ENCODE assay signal across 8 cellular contexts in the genomic region with DNA sequence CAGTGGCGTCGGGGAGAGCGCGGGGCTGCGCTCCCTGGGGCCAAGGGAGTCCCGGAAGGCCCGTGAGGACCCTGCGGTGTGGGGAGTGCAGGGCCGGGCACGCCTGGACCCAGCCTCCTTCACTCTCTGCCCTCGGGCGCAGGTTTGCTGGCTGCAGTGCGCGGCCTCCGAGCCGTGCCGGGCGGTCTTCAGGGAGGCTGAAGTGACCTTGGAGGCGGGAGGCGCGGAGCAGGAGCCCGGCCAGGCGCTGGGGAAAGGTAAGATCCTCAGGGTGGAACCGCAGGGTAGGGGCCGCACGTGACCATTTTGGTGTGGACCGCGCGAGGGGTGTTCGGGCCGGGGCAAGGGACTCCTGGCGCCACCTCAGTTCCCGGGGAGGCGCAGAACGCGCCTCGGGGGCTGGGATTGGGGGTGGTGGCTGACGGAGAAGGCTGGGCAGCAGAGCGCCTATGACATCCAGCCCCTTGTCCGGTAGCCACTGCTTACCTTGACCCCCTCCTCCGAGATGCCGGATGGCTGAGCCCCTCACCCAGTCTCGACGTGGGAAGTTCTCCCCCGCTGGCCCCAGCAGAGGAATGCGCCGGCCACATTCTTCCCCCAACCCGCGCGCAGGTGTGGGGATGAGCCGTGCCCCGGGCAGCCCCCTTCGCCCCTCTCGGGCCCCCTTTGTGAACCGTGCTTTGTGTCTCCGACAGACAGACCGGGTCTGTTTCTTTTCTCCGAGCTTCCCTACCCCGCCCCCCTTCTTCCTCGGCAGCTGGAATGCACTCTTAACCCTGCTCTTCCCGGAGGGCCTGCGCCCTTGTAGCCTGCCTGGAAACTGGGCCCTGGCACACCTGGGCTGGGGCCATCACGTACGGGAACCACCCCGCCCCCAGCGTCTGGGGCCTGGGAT. TPM values are rescaled to one million over a fixed set of nuclear protein-coding genes. Genes with fewer than 3 reads are reported as not detected.
DNase-seq lines count a peak whose midpoint lies in the region; ATAC-seq and TF ChIP-seq lines count a peak whose summit lies in the region.

No MANE protein-coding gene starts in this region.

- peak overlapping the region; percentile 97 for H3K4me3 ChIP-seq in Caco-2 (ENCODE audit: low read depth, low read length)

- CTCF ChIA-PET in Caco-2 (lab: Charles Lee) = interaction anchor here (0.6 to 1.9 kb wide), 3 partner anchors 117 to 152 kb away, joined by 3 to 12 read pairs (median 6); no protein-coding TSS in a partner anchor

- ATAC-seq in omental fat pad (ENCODE audit: low FRiP score) (peak; percentile 12), HG03521 (IDR thresholded peaks at IDR 0.05; ENCODE audit: unreplicated experiment) (no peak)

- H3K27me3 Mint-ChIP-seq in Caco-2 (ENCODE audit: insufficient read depth, unreplicated experiment) = no peaks in the 10 kb centered on the region
- peaks cover 5% of the 10 kb centered on the region for H3K27me3 Mint-ChIP-seq in endothelial cell (ENCODE audit: unreplicated experiment)

- peaks cover 21% of the 10 kb centered on the region for H3K4me1 ChIP-seq in Caco-2

- no peaks in the 10 kb centered on the region for H3K9me3 Mint-ChIP-seq in Caco-2 (ENCODE audit: unreplicated experiment)
- H3K9me3 Mint-ChIP-seq in endothelial cell (ENCODE audit: unreplicated experiment) = no peaks in the 10 kb centered on the region

- POLR2A ChIA-PET in Caco-2 (lab: Charles Lee) = interaction anchor here (1.4 kb wide), 1 partner anchor 12 kb away, joined by 3 read pairs; no protein-coding TSS in a partner anchor

- H3K36me3 Mint-ChIP-seq in Caco-2 (ENCODE audit: insufficient read depth, unreplicated experiment) = peaks cover 33% of the 10 kb centered on the region
- H3K36me3 Mint-ChIP-seq in endothelial cell (ENCODE audit: low read depth, unreplicated experiment) = no peaks in the 10 kb centered on the region

- H3K9me3 ChIP-seq in Caco-2 = 0 out of 2 replicates have a peak, but pooled peaks cover 2% of the 10 kb centered on the region

- DNase-seq in Caco-2 = peak; percentile 79 to 80
- peak; percentile 3 for DNase-seq in NCI-H1105 treated with DMSO at 0.1 percent for 48 hours (lab: John Stamatoyannopoulos, UW)
- peak; percentile 37 for DNase-seq in endothelial cell (ENCODE audit: low spot score)
- DNase-seq in omental fat pad (ENCODE audit: low spot score) = no peak
- no peak for DNase-seq in hippocampal formation (lab: John Stamatoyannopoulos, UW)
- no peak for DNase-seq in SHP77 (lab: John Stamatoyannopoulos, UW)
- DNase-seq in NCI-H2227 (lab: John Stamatoyannopoulos, UW; ENCODE audit: unreplicated experiment) = no peak

- H3K27ac Mint-ChIP-seq in Caco-2 (ENCODE audit: unreplicated experiment) = peak overlapping the region; percentile 80
- no peak overlapping the region for H3K27ac Mint-ChIP-seq in endothelial cell (ENCODE audit: unreplicated experiment)

- H3K4me3 Mint-ChIP-seq in Caco-2 (ENCODE audit: unreplicated experiment) (peak overlapping the region; percentile 90), endothelial cell (ENCODE audit: unreplicated experiment) (peak overlapping the region; percentile 85)

- H3K4me1 Mint-ChIP-seq in Caco-2 (ENCODE audit: low read depth, unreplicated experiment) (peaks cover 17% of the 10 kb centered on the region), endothelial cell (ENCODE audit: unreplicated experiment) (peaks cover 11% of the 10 kb centered on the region)

- 0 out of 2 replicates have a peak, but pooled peaks cover 1% of the 10 kb centered on the region for H3K36me3 ChIP-seq in Caco-2 (ENCODE audit: control insufficient read depth, insufficient read depth, low read length)

- BruUV-seq in Caco-2 (replicated peaks; lab: Mats Ljungman, UMichigan) = no TSS peak

- intact Hi-C loops in Caco-2 (cut with micrococcal nuclease; ENCODE audit: unreplicated experiment) = loop anchor here (2.0 kb wide), 1 partner anchor 117 kb away; no protein-coding TSS in a partner anchor

- no peak for TF ChIP-seq CTCF in Caco-2 (IDR thresholded peaks at IDR 0.05; ENCODE audit: insufficient read depth in 1 of 2, low read depth in 1 of 2, low read length in 1 of 2, severe bottlenecking in 1 of 2, unreplicated experiment in 1 of 2)
- no peak for TF ChIP-seq CTCF in endothelial cell (IDR thresholded peaks at IDR 0.05; ENCODE audit: unreplicated experiment)
- no peak for TF ChIP-seq CTCF in omental fat pad (IDR thresholded peaks at IDR 0.05)

- H3K27me3 ChIP-seq in Caco-2 (replicated peaks; ENCODE audit: control insufficient read depth, insufficient read depth, low read length) = no peaks in the 10 kb centered on the region

RNA-seq across cellular contexts. Expression of a gene that starts 0.6 kb away (rescaled TPM):
- total RNA-seq in Caco-2 (2022) = 114 and 144 TPM in 2 replicates
- 3.2 TPM for total RNA-seq in endothelial cell (ENCODE audit: unreplicated experiment)
- 10 to 100 TPM in 2 of 4 donors, 1 to 10 TPM in 1, not detected in 1; 8.3 to 22.4 (median 11.5) TPM for total RNA-seq in omental fat pad

Comparison
In these comparisons a context has a peak if more than half of its experiments do, and no peak if none do; other contexts are left out.
1. DNase-seq: peak in Caco-2 (2 of 2), NCI-H1105 treated with DMSO at 0.1 percent for 48 hours (single experiment) and endothelial cell (single experiment); none in omental fat pad (single experiment), hippocampal formation (0 of 2), SHP77 (0 of 2) and NCI-H2227 (single experiment).